Comparison of ENCODE assay signal across 35 cellular contexts in genomic region chr1:217032715-217033367, GRCh38.
"Had no signal": no experiment of that assay in that cellular context is flagged by ENCODE, and none has a peak within 500 bp of the region (broad histone marks: within the 10 kb centered on the region; RNA-seq: fewer than 3 reads in every experiment).

No MANE protein-coding gene starts in this region.

- DNase-seq: activated B cell treated with CpG ODN at 0.5 μM for 24 hours; activated CD4-positive, alpha-beta memory T cell treated with anti-CD3 and anti-CD28 coated beads, Interleukin-2, amount 10 ng/mL, durations not matched to agents 7 days and 5 days; activated CD4-positive, alpha-beta T cell treated with anti-CD3 and anti-CD28 coated beads for 4 hours; activated CD4-positive, CD25-positive, alpha-beta regulatory T cell treated with anti-CD3 and anti-CD28 coated beads, Interleukin-2, amount 50 U/mL, for 72 hours; activated CD8-positive, alpha-beta memory T cell treated with anti-CD3 and anti-CD28 coated beads for 24 hours; activated CD8-positive, alpha-beta memory T cell treated with anti-CD3 and anti-CD28 coated beads, Interleukin-2, amount 10 ng/mL, durations not matched to agents 7 days and 5 days; activated CD8-positive, alpha-beta memory T cell treated with anti-CD3 and anti-CD28 coated beads, Interleukin-2, amount 50 U/mL, for 48 hours; activated effector memory CD4-positive, alpha-beta T cell treated with Interleukin-2 at 50 U/mL for 16 hours; activated naive CD4-positive, alpha-beta T cell treated with anti-CD3 and anti-CD28 coated beads, Interleukin-2, amount 50 U/mL, for 16 hours; activated naive CD8-positive, alpha-beta T cell treated with anti-CD3 and anti-CD28 coated beads for 36 hours; activated T-cell treated with anti-CD3 and anti-CD28 coated beads, Interleukin-2, amount 50 U/mL, for 48 hours; amygdala; body of pancreas; caudate nucleus; cerebellar nuclear complex; Karpas-422; NCI-H1105; NCI-H1417 treated with DMSO at 0.1 percent for 48 hours; NCI-H187 treated with DMSO at 0.1 percent for 48 hours; NCI-H2081; NCI-H2171 treated with DMSO at 0.1 percent for 48 hours; NCI-H2227 treated with DMSO at 0.1 percent for 48 hours; NCI-H446; NCI-H510A treated with DMSO at 0.1 percent for 48 hours; NCI-H526 treated with DMSO at 0.1 percent for 48 hours; NCI-H82; SIG-M5; T-helper 1 cell; T-helper 2 cell; T-helper 9 cell had no signal

- H3K27me3 ChIP-seq: body of pancreas, breast epithelium had no signal

- ATAC-seq: activated CD8-positive, alpha-beta memory T cell treated with anti-CD3 and anti-CD28 coated beads, Interleukin-2, amount 10 ng/mL, durations not matched to agents 7 days and 5 days; body of pancreas; Panc1; SK-N-SH treated with all-trans-retinoic acid at 6 μM for 48 hours had no signal

- H3K4me1 ChIP-seq: breast epithelium had no signal

- H3K36me3 ChIP-seq: breast epithelium had no signal

- H3K9me3 ChIP-seq: body of pancreas had no signal

- H3K4me3 ChIP-seq: body of pancreas, breast epithelium had no signal

- H3K4me1 Mint-ChIP-seq: activated CD4-positive, alpha-beta memory T cell treated with anti-CD3 and anti-CD28 coated beads, Interleukin-2, amount 10 ng/mL, durations not matched to agents 7 days and 5 days; activated CD8-positive, alpha-beta memory T cell treated with anti-CD3 and anti-CD28 coated beads, Interleukin-2, amount 10 ng/mL, durations not matched to agents 7 days and 5 days; activated naive CD8-positive, alpha-beta T cell treated with anti-CD3 and anti-CD28 coated beads for 36 hours had no signal

- H3K27me3 Mint-ChIP-seq: activated B cell treated with CpG ODN at 0.5 μM for 24 hours; activated CD4-positive, alpha-beta memory T cell treated with anti-CD3 and anti-CD28 coated beads, Interleukin-2, amount 10 ng/mL, durations not matched to agents 7 days and 5 days; activated CD8-positive, alpha-beta memory T cell treated with anti-CD3 and anti-CD28 coated beads, Interleukin-2, amount 10 ng/mL, durations not matched to agents 7 days and 5 days; activated naive CD8-positive, alpha-beta T cell treated with anti-CD3 and anti-CD28 coated beads for 36 hours had no signal

- H3K36me3 Mint-ChIP-seq: activated CD8-positive, alpha-beta memory T cell treated with anti-CD3 and anti-CD28 coated beads, Interleukin-2, amount 10 ng/mL, durations not matched to agents 7 days and 5 days; activated naive CD8-positive, alpha-beta T cell treated with anti-CD3 and anti-CD28 coated beads for 36 hours had no signal

- FAIRE-seq: astrocyte had no signal

- H3K27ac Mint-ChIP-seq: activated B cell treated with CpG ODN at 0.5 μM for 24 hours; activated CD4-positive, alpha-beta memory T cell treated with anti-CD3 and anti-CD28 coated beads, Interleukin-2, amount 10 ng/mL, durations not matched to agents 7 days and 5 days; activated CD8-positive, alpha-beta memory T cell treated with anti-CD3 and anti-CD28 coated beads, Interleukin-2, amount 10 ng/mL, durations not matched to agents 7 days and 5 days; activated naive CD8-positive, alpha-beta T cell treated with anti-CD3 and anti-CD28 coated beads for 36 hours had no signal

- H3K4me3 Mint-ChIP-seq: activated B cell treated with CpG ODN at 0.5 μM for 24 hours; activated CD4-positive, alpha-beta memory T cell treated with anti-CD3 and anti-CD28 coated beads, Interleukin-2, amount 10 ng/mL, durations not matched to agents 7 days and 5 days; activated CD8-positive, alpha-beta memory T cell treated with anti-CD3 and anti-CD28 coated beads, Interleukin-2, amount 10 ng/mL, durations not matched to agents 7 days and 5 days; activated naive CD8-positive, alpha-beta T cell treated with anti-CD3 and anti-CD28 coated beads for 36 hours had no signal

- H3K27ac ChIP-seq: body of pancreas, breast epithelium, VCaP had no signal
